11 cellular contexts compared by ENCODE assay signal in the genomic region with DNA sequence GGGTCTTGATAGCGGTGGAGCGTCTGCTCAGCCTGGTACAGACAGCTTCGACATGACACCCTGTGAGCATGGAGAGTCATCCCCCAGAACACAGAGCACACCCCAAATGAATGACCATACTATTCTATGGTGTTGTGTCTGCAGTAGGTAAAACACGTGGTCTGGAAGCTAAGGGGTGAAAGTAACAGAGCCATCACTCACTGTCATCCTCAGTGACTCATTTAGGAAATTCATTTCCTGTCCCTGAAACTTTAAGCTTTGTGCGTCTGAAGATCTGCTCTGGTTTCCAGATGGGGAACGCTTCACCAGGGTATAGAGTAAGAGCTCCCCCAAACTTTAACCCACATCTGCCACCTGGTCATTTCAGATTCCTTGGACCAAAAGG.
A peak's percentile ranks its signal among the peaks of the same experiment; 100 is the strongest.
DNase-seq lines count a peak whose midpoint lies in the region; ATAC-seq and TF ChIP-seq lines count a peak whose summit lies in the region.
"Had no signal": no experiment of that assay in that cellular context is flagged by ENCODE, and none has a peak within 500 bp of the region (broad histone marks: within the 10 kb centered on the region; RNA-seq: fewer than 3 reads in every experiment).

No MANE protein-coding gene starts in this region.

- H3K4me3 ChIP-seq in testis (no peak overlapping the region), lower leg skin (ENCODE audit: low read depth, poor library complexity, severe bottlenecking) (no peak overlapping the region)
- H3K4me3 ChIP-seq: lower lobe of right lung, tibial artery had no signal

- H3K27me3 Mint-ChIP-seq in activated T-cell treated with anti-CD3 and anti-CD28 coated beads, Interleukin-2, amount 50 U/mL, for 72 hours (ENCODE audit: low read depth), result no peaks in the 10 kb centered on the region

- no peaks in the 10 kb centered on the region for H3K27me3 ChIP-seq in testis

- peak; percentile 9 for DNase-seq in activated CD4-positive, alpha-beta T cell treated with anti-CD3 and anti-CD28 coated beads for 48 hours
- DNase-seq in activated CD4-positive, alpha-beta T cell treated with anti-CD3 and anti-CD28 coated beads for 4 hours, result no peak
- DNase-seq in KBM-7, result peak; percentile 53
- no peak for DNase-seq in activated T-cell treated with anti-CD3 and anti-CD28 coated beads, Interleukin-2, amount 50 U/mL, for 72 hours
- peak; percentile 51 for DNase-seq in left kidney (ENCODE audit: low read depth, low spot score)
- DNase-seq in testis, result no peak
- no peak for DNase-seq in lower leg skin (ENCODE audit: low spot score in 2 of 2)
- no peak for DNase-seq in AG08396 (ENCODE audit: low spot score)
- DNase-seq: lower lobe of right lung, NCI-H146, tibial artery had no signal

- H3K36me3 Mint-ChIP-seq in activated T-cell treated with anti-CD3 and anti-CD28 coated beads, Interleukin-2, amount 50 U/mL, for 72 hours (ENCODE audit: insufficient read depth in 2 of 2), result no peaks in the 10 kb centered on the region

- in situ Hi-C loops in KBM-7 (cut with MboI; ENCODE audit: low pct_unique_long_range_greater_than_20kb, low sequenced_read_pairs), result no loop called here

- H3K4me1 ChIP-seq in testis, result no peaks in the 10 kb centered on the region
- H3K4me1 ChIP-seq: lower lobe of right lung, tibial artery had no signal

- peak overlapping the region; percentile 30 to 43 for H3K4me3 Mint-ChIP-seq in activated T-cell treated with anti-CD3 and anti-CD28 coated beads, Interleukin-2, amount 50 U/mL, for 72 hours

- TF ChIP-seq POLR2A in testis (IDR thresholded peaks at IDR 0.05), result no peak
- no peak for TF ChIP-seq POLR2A in lower leg skin (IDR thresholded peaks at IDR 0.05)

- intact Hi-C loops in testis (cut with DNase I; ENCODE audit: low total_unique reads) (no loop called here), lower leg skin (cut with DNase I; ENCODE audit: low total_unique reads) (no loop called here)

- peak; percentile 87 to 89 for ATAC-seq in activated T-cell treated with anti-CD3 and anti-CD28 coated beads, Interleukin-2, amount 50 U/mL, for 72 hours (replicated peaks in 1 of 2)
- ATAC-seq: lower lobe of right lung had no signal

- no peaks in the 10 kb centered on the region for H3K36me3 ChIP-seq in testis (ENCODE audit: low read depth, missing control alignments)
- H3K36me3 ChIP-seq: lower lobe of right lung, tibial artery had no signal

- 69% methylated on average over 6 of the region's 6 CpGs for whole genome bisulfite sequencing in testis, 2 donors
- 17 to 27% methylated on average over 6 of the region's 6 CpGs for WGBS in lower leg skin, 2 donors

- no peak overlapping the region for H3K27ac ChIP-seq in testis
- H3K27ac ChIP-seq: lower lobe of right lung, tibial artery had no signal

- H3K27ac Mint-ChIP-seq in activated T-cell treated with anti-CD3 and anti-CD28 coated beads, Interleukin-2, amount 50 U/mL, for 72 hours, result no peak overlapping the region

- H3K4me1 Mint-ChIP-seq in activated T-cell treated with anti-CD3 and anti-CD28 coated beads, Interleukin-2, amount 50 U/mL, for 72 hours (ENCODE audit: low read depth), result peaks cover 26% of the 10 kb centered on the region

- no peaks in the 10 kb centered on the region for H3K9me3 ChIP-seq in testis
- H3K9me3 ChIP-seq: lower lobe of right lung had no signal

- TF ChIP-seq CTCF in testis (IDR thresholded peaks at IDR 0.05) (no peak), lower leg skin (IDR thresholded peaks at IDR 0.05) (no peak)

- H3K9me3 Mint-ChIP-seq in activated T-cell treated with anti-CD3 and anti-CD28 coated beads, Interleukin-2, amount 50 U/mL, for 72 hours, result peaks cover 0 to 2% of the 10 kb centered on the region in 2 donors

Comparison
In these comparisons a context has a peak if more than half of its experiments do, and no peak if none do; other contexts are left out.
1. DNase-seq: peak in activated CD4-positive, alpha-beta T cell treated with anti-CD3 and anti-CD28 coated beads for 48 hours (single experiment), KBM-7 (single experiment) and left kidney (single experiment); none in activated CD4-positive, alpha-beta T cell treated with anti-CD3 and anti-CD28 coated beads for 4 hours (0 of 2), activated T-cell treated with anti-CD3 and anti-CD28 coated beads, Interleukin-2, amount 50 U/mL, for 72 hours (0 of 2), testis (single experiment), lower leg skin (0 of 2) and AG08396 (single experiment).